ENCODE assay signal across 30 cellular contexts in genomic region chr12:77493769-77494168, GRCh38.
"Had no signal": no experiment of that assay in that cellular context is flagged by ENCODE, and none has a peak within 500 bp of the region (broad histone marks: within the 10 kb centered on the region; RNA-seq: fewer than 3 reads in every experiment).

No MANE protein-coding gene starts in this region.

- H3K4me1 Mint-ChIP-seq: naive thymus-derived CD4-positive, alpha-beta T cell; stimulated activated naive B cell treated with anti-CD40 and anti-IgM and Interleukin-4, amounts not matched to agents 10 μg/mL and 1 μg/mL and 100 μg/mL, for 72 hours had no signal

- H3K27me3 Mint-ChIP-seq: dendritic cell treated with granulocyte-macrophage colony-stimulating factor and Interleukin-4, amounts not matched to agents 40 ng/mL and 50 ng/mL, for 4 days; naive thymus-derived CD4-positive, alpha-beta T cell; stimulated activated naive B cell treated with anti-CD40 and anti-IgM and Interleukin-4, amounts not matched to agents 10 μg/mL and 1 μg/mL and 100 μg/mL, for 72 hours had no signal

- H3K27ac ChIP-seq: brain microvascular endothelial cell, esophagus muscularis mucosa, gastrocnemius medialis, pancreas, right atrium auricular region, stomach, suprapubic skin, tibial nerve, VCaP had no signal

- H3K36me3 ChIP-seq: brain microvascular endothelial cell, esophagus muscularis mucosa, gastrocnemius medialis, pancreas, right atrium auricular region, stomach, suprapubic skin, tibial nerve had no signal

- H3K36me3 Mint-ChIP-seq: activated naive CD4-positive, alpha-beta T cell treated with anti-CD3 and anti-CD28 coated beads, Interleukin-2, amount 50 U/mL, for 72 hours; mesothelial cell of epicardium; naive thymus-derived CD4-positive, alpha-beta T cell; stimulated activated naive B cell treated with anti-CD40 and anti-IgM and Interleukin-4, amounts not matched to agents 10 μg/mL and 1 μg/mL and 100 μg/mL, for 72 hours had no signal

- H3K9me3 ChIP-seq: esophagus muscularis mucosa, gastrocnemius medialis, pancreas, right atrium auricular region, stomach, suprapubic skin, tibial nerve had no signal

- H3K4me1 ChIP-seq: esophagus muscularis mucosa, gastrocnemius medialis, pancreas, right atrium auricular region, stomach, suprapubic skin, tibial nerve had no signal

- H3K27ac Mint-ChIP-seq: activated naive CD4-positive, alpha-beta T cell treated with anti-CD3 and anti-CD28 coated beads, Interleukin-2, amount 50 U/mL, for 72 hours; activated T-cell treated with anti-CD3 and anti-CD28 coated beads, Interleukin-2, amount 50 U/mL, for 72 hours; dendritic cell treated with granulocyte-macrophage colony-stimulating factor and Interleukin-4, amounts not matched to agents 40 ng/mL and 50 ng/mL, for 4 days; mesothelial cell of epicardium; naive thymus-derived CD4-positive, alpha-beta T cell; stimulated activated naive B cell treated with anti-CD40 and anti-IgM and Interleukin-4, amounts not matched to agents 10 μg/mL and 1 μg/mL and 100 μg/mL, for 72 hours; T-helper 1 cell treated with Interleukin-12 subunit alpha and Interleukin-12 subunit beta and Interleukin-4 antibody, amounts not matched to agents 30 μg/mL and 1 μg/mL, for 36 hours had no signal

- H3K9me3 Mint-ChIP-seq: dendritic cell treated with granulocyte-macrophage colony-stimulating factor and Interleukin-4, amounts not matched to agents 40 ng/mL and 50 ng/mL, for 4 days; stimulated activated naive B cell treated with anti-CD40 and anti-IgM and Interleukin-4, amounts not matched to agents 10 μg/mL and 1 μg/mL and 100 μg/mL, for 72 hours; T-helper 1 cell treated with Interleukin-12 subunit alpha and Interleukin-12 subunit beta and Interleukin-4 antibody, amounts not matched to agents 30 μg/mL and 1 μg/mL, for 36 hours had no signal

- ATAC-seq: activated naive CD4-positive, alpha-beta T cell treated with anti-CD3 and anti-CD28 coated beads, Interleukin-2, amount 50 U/mL, for 72 hours; activated T-cell treated with anti-CD3 and anti-CD28 coated beads, Interleukin-2, amount 50 U/mL, for 72 hours; gastrocnemius medialis; left colon; naive thymus-derived CD4-positive, alpha-beta T cell; pancreas; stimulated activated naive B cell treated with anti-CD40 and anti-IgM and Interleukin-4, amounts not matched to agents 10 μg/mL and 1 μg/mL and 100 μg/mL, for 72 hours had no signal

- H3K27me3 ChIP-seq: brain microvascular endothelial cell, esophagus muscularis mucosa, gastrocnemius medialis, pancreas, right atrium auricular region, stomach, suprapubic skin, tibial nerve had no signal

- H3K4me3 Mint-ChIP-seq: activated T-cell treated with anti-CD3 and anti-CD28 coated beads, Interleukin-2, amount 50 U/mL, for 72 hours; dendritic cell treated with granulocyte-macrophage colony-stimulating factor and Interleukin-4, amounts not matched to agents 40 ng/mL and 50 ng/mL, for 4 days; mesothelial cell of epicardium; naive thymus-derived CD4-positive, alpha-beta T cell; stimulated activated naive B cell treated with anti-CD40 and anti-IgM and Interleukin-4, amounts not matched to agents 10 μg/mL and 1 μg/mL and 100 μg/mL, for 72 hours; T-helper 1 cell treated with Interleukin-12 subunit alpha and Interleukin-12 subunit beta and Interleukin-4 antibody, amounts not matched to agents 30 μg/mL and 1 μg/mL, for 36 hours had no signal

- H3K4me3 ChIP-seq: esophagus muscularis mucosa, gastrocnemius medialis, pancreas, right atrium auricular region, smooth muscle cell, stomach, suprapubic skin, tibial nerve had no signal

- DNase-seq: activated CD4-positive, alpha-beta T cell treated with anti-CD3 and anti-CD28 coated beads for 4 hours; activated CD4-positive, alpha-beta T cell treated with anti-CD3 and anti-CD28 coated beads, Interleukin-2, amount 50 U/mL, for 4 hours; activated naive CD4-positive, alpha-beta T cell; activated T-cell treated with anti-CD3 and anti-CD28 coated beads for 4 hours; activated T-cell treated with anti-CD3 and anti-CD28 coated beads, Interleukin-2, amount 50 U/mL, for 72 hours; brain microvascular endothelial cell; caudate nucleus; gastrocnemius medialis; glutamatergic neuron; kidney; left colon; mammary epithelial cell; naive thymus-derived CD4-positive, alpha-beta T cell; pancreas; stimulated activated CD4-positive, alpha-beta T cell treated with anti-CD3 and anti-CD28 coated beads, Interleukin-1b, Interleukin-23, amount 100 ng/mL, for 48 hours; stimulated activated CD4-positive, alpha-beta T cell treated with anti-CD3 and anti-CD28 coated beads, Interleukin-4, amount 100 ng/mL, for 4 hours; stimulated activated CD8-positive, alpha-beta memory T cell treated with anti-CD3 and anti-CD28 coated beads, Interleukin-4, amount 100 ng/mL, for 48 hours; stimulated activated naive B cell treated with anti-CD40 and anti-IgM and Interleukin-4, amounts not matched to agents 10 μg/mL and 1 μg/mL and 100 μg/mL, for 72 hours; stomach; T-helper 9 cell had no signal

- H3K4me2 ChIP-seq: smooth muscle cell had no signal
